Comparison of ENCODE assay signal across 1 cellular context in genomic region chr5:142024771-142025304, GRCh38.
TF ChIP-seq lines count a peak whose summit lies in the region.

No MANE protein-coding gene starts in this region.

TF ChIP-seq in neural cell, 6 proteins besides CTCF, POLR2A, EP300 and RAD21 (continued from another document):
- TF ChIP-seq REST (IDR thresholded peaks at IDR 0.05; ENCODE audit: borderline replicate concordance), result no peak
TF ChIP-seq in neural cell: peak in this region for 1.
